In the genomic region with DNA sequence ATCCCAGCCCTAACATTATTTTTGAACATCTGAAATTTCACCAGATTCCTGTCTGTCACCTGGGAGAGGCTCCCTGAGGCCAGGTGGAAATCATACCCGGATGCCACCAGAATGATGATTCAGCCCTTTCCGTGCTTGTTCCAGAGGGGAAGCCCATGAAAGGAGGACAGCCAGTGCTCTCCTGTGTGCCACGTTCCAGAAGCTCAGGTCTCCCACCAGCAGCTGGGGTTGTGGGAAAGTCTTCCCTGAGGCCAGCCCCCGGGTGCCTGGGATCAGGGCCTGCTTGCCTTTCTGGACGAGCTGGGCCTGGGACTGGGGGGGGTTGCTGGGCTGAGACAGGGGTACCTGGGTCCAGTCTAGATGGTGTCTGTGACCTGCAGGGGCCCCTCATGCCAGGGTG, we compare ENCODE assay signal across 34 cellular contexts. TPM values are rescaled to one million over a fixed set of nuclear protein-coding genes. Genes with fewer than 3 reads are reported as not detected.
"Had no signal": no experiment of that assay in that cellular context is flagged by ENCODE, and none has a peak within 500 bp of the region (broad histone marks: within the 10 kb centered on the region; RNA-seq: fewer than 3 reads in every experiment).

No MANE protein-coding gene starts in this region.

- H3K9me3 Mint-ChIP-seq: activated CD4-positive, alpha-beta T cell treated with anti-CD3 and anti-CD28 coated beads, Interleukin-2, amount 10 ng/mL, durations not matched to agents 24 days and 14 days; activated CD8-positive, alpha-beta T cell treated with anti-CD3 and anti-CD28 coated beads for 36 hours; activated naive CD4-positive, alpha-beta T cell treated with anti-CD3 and anti-CD28 coated beads, Interleukin-2, amount 50 U/mL, for 72 hours; activated T-cell treated with anti-CD3 and anti-CD28 coated beads, Interleukin-2, amount 50 U/mL, for 72 hours; activated T-helper 17 cell treated with anti-CD3 and anti-CD28 coated beads, Interleukin-2, amount 50 U/mL, for 72 hours; brain; T-helper 1 cell treated with Interleukin-12 subunit alpha and Interleukin-12 subunit beta and Interleukin-4 antibody, amounts not matched to agents 30 μg/mL and 1 μg/mL, for 36 hours; T-helper 2 cell treated with Interferon-gamma antibody and Interleukin-4, amounts not matched to agents 5 μg/mL and 100 μg/mL, for 36 hours had no signal

- H3K4me3 Mint-ChIP-seq: activated CD4-positive, alpha-beta T cell treated with anti-CD3 and anti-CD28 coated beads, Interleukin-2, amount 10 ng/mL, durations not matched to agents 24 days and 14 days; activated CD8-positive, alpha-beta T cell treated with anti-CD3 and anti-CD28 coated beads for 36 hours; activated T-cell treated with anti-CD3 and anti-CD28 coated beads, Interleukin-2, amount 50 U/mL, for 72 hours; activated T-helper 17 cell treated with anti-CD3 and anti-CD28 coated beads, Interleukin-2, amount 50 U/mL, for 72 hours; brain; T-helper 1 cell treated with Interleukin-12 subunit alpha and Interleukin-12 subunit beta and Interleukin-4 antibody, amounts not matched to agents 30 μg/mL and 1 μg/mL, for 36 hours; T-helper 2 cell treated with Interferon-gamma antibody and Interleukin-4, amounts not matched to agents 5 μg/mL and 100 μg/mL, for 36 hours had no signal

- H3K27ac Mint-ChIP-seq: activated CD4-positive, alpha-beta T cell treated with anti-CD3 and anti-CD28 coated beads, Interleukin-2, amount 10 ng/mL, durations not matched to agents 24 days and 14 days; activated CD8-positive, alpha-beta T cell treated with anti-CD3 and anti-CD28 coated beads for 36 hours; activated naive CD4-positive, alpha-beta T cell treated with anti-CD3 and anti-CD28 coated beads, Interleukin-2, amount 50 U/mL, for 72 hours; activated T-cell treated with anti-CD3 and anti-CD28 coated beads, Interleukin-2, amount 50 U/mL, for 72 hours; activated T-helper 17 cell treated with anti-CD3 and anti-CD28 coated beads, Interleukin-2, amount 50 U/mL, for 72 hours; brain; T-helper 1 cell treated with Interleukin-12 subunit alpha and Interleukin-12 subunit beta and Interleukin-4 antibody, amounts not matched to agents 30 μg/mL and 1 μg/mL, for 36 hours; T-helper 2 cell treated with Interferon-gamma antibody and Interleukin-4, amounts not matched to agents 5 μg/mL and 100 μg/mL, for 36 hours had no signal

- H3K27me3 ChIP-seq: adrenal gland had no signal

- H3K36me3 ChIP-seq: adrenal gland, SJCRH30 had no signal

- H3K36me3 Mint-ChIP-seq: activated naive CD4-positive, alpha-beta T cell treated with anti-CD3 and anti-CD28 coated beads, Interleukin-2, amount 50 U/mL, for 72 hours; brain had no signal

- FAIRE-seq: bronchial epithelial cell, RCC 7860, TTC549 had no signal

- DNase-seq: activated CD4-positive, alpha-beta T cell treated with anti-CD3 and anti-CD28 coated beads, Interleukin-2, amount 10 ng/mL, durations not matched to agents 24 days and 14 days; activated CD4-positive, alpha-beta T cell treated with anti-CD3 and anti-CD28 coated beads, Interleukin-2, amount 50 U/mL, for 4 hours; activated CD8-positive, alpha-beta T cell treated with anti-CD3 and anti-CD28 coated beads for 36 hours; activated effector memory CD4-positive, alpha-beta T cell treated with anti-CD3 and anti-CD28 coated beads, Interleukin-2, amount 50 U/mL, for 16 hours; activated naive CD4-positive, alpha-beta T cell; activated T-cell treated with anti-CD3 and anti-CD28 coated beads, Interleukin-2, amount 50 U/mL, for 1 hour; activated T-cell treated with anti-CD3 and anti-CD28 coated beads, Interleukin-2, amount 50 U/mL, for 72 hours; adrenal gland; central memory CD4-positive, alpha-beta T cell; Kasumi-1; KG1; MM.1S; NCI-H1092; NCI-H1436 treated with DMSO at 0.1 percent for 48 hours; NCI-H1694 treated with DMSO at 0.1 percent for 48 hours; NCI-H2029; NCI-H345; NCI-H524 treated with DMSO at 0.1 percent for 48 hours; NCI-H748 treated with DMSO at 0.1 percent for 48 hours; NK-92 treated with Interleukin-12 subunit alpha and Interleukin-12 subunit beta, amount 100 ng/mL, for 24 hours; PC-3; SHP77; SJCRH30 had no signal

- ATAC-seq: activated CD8-positive, alpha-beta T cell treated with anti-CD3 and anti-CD28 coated beads for 36 hours; activated naive CD4-positive, alpha-beta T cell treated with anti-CD3 and anti-CD28 coated beads, Interleukin-2, amount 50 U/mL, for 72 hours; activated T-cell treated with anti-CD3 and anti-CD28 coated beads, Interleukin-2, amount 50 U/mL, for 72 hours; activated T-helper 17 cell treated with anti-CD3 and anti-CD28 coated beads, Interleukin-2, amount 50 U/mL, for 72 hours; PC-3 had no signal

- H3K27ac ChIP-seq: adrenal gland, SJCRH30, SK-N-MC had no signal

- H3K4me3 ChIP-seq: adrenal gland, SJCRH30, SK-N-MC had no signal

- H3K4me1 ChIP-seq: SJCRH30 had no signal

- H3K9me3 ChIP-seq: adrenal gland, SJCRH30 had no signal

RNA-seq across cellular contexts. Expression of a gene that starts 25.5 kb away (rescaled TPM):
- total RNA-seq: activated CD4-positive, alpha-beta T cell treated with anti-CD3 and anti-CD28 coated beads, Interleukin-2, amount 10 ng/mL, durations not matched to agents 24 days and 14 days; activated CD8-positive, alpha-beta memory T cell treated with anti-CD3 and anti-CD28 coated beads for 36 hours; activated CD8-positive, alpha-beta T cell treated with anti-CD3 and anti-CD28 coated beads for 36 hours; activated naive CD4-positive, alpha-beta T cell treated with anti-CD3 and anti-CD28 coated beads, Interleukin-2, amount 50 U/mL, for 72 hours; activated T-cell treated with anti-CD3 and anti-CD28 coated beads, Interleukin-2, amount 50 U/mL, for 72 hours; activated T-helper 17 cell treated with anti-CD3 and anti-CD28 coated beads, Interleukin-2, amount 50 U/mL, for 72 hours; adrenal gland; bronchial epithelial cell; NCI-H460; SJCRH30 had no signal
- polyA plus RNA-seq: adrenal gland had no signal

RNA-seq across cellular contexts. Expression of a gene that starts 56.0 kb away (rescaled TPM):
- total RNA-seq: activated CD8-positive, alpha-beta memory T cell treated with anti-CD3 and anti-CD28 coated beads for 36 hours; activated CD8-positive, alpha-beta T cell treated with anti-CD3 and anti-CD28 coated beads for 36 hours; activated T-cell treated with anti-CD3 and anti-CD28 coated beads, Interleukin-2, amount 50 U/mL, for 72 hours; activated T-helper 17 cell treated with anti-CD3 and anti-CD28 coated beads, Interleukin-2, amount 50 U/mL, for 72 hours; adrenal gland; bronchial epithelial cell; NCI-H460; PC-3; SJCRH30 had no signal
- polyA plus RNA-seq: adrenal gland had no signal
